ENCODE assay signal across 2 cellular contexts in the genomic region with DNA sequence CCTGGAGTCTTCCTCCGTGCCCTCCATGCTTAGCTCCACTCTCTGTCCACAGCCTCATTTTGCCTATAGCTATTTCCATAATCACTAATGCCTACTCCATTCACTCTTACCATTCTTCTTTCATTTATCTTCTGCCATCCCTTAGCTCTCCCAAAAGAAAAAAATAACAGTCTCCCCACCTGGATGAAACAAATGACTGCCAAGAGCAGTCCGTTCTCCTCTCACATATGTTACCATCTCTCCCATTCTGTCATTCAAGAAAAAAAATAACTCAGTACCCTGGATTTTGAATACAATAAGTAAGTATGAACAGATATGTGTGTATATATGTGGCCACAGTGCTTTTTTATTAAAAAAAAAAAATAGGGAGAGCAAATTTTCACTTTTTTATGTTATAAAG.
TF ChIP-seq lines count a peak whose summit lies in the region.

No MANE protein-coding gene starts in this region.

TF ChIP-seq in GM23338, 12 proteins besides CTCF, POLR2A, EP300 and RAD21 (continued from another document):
- TF ChIP-seq, protein P1, sequence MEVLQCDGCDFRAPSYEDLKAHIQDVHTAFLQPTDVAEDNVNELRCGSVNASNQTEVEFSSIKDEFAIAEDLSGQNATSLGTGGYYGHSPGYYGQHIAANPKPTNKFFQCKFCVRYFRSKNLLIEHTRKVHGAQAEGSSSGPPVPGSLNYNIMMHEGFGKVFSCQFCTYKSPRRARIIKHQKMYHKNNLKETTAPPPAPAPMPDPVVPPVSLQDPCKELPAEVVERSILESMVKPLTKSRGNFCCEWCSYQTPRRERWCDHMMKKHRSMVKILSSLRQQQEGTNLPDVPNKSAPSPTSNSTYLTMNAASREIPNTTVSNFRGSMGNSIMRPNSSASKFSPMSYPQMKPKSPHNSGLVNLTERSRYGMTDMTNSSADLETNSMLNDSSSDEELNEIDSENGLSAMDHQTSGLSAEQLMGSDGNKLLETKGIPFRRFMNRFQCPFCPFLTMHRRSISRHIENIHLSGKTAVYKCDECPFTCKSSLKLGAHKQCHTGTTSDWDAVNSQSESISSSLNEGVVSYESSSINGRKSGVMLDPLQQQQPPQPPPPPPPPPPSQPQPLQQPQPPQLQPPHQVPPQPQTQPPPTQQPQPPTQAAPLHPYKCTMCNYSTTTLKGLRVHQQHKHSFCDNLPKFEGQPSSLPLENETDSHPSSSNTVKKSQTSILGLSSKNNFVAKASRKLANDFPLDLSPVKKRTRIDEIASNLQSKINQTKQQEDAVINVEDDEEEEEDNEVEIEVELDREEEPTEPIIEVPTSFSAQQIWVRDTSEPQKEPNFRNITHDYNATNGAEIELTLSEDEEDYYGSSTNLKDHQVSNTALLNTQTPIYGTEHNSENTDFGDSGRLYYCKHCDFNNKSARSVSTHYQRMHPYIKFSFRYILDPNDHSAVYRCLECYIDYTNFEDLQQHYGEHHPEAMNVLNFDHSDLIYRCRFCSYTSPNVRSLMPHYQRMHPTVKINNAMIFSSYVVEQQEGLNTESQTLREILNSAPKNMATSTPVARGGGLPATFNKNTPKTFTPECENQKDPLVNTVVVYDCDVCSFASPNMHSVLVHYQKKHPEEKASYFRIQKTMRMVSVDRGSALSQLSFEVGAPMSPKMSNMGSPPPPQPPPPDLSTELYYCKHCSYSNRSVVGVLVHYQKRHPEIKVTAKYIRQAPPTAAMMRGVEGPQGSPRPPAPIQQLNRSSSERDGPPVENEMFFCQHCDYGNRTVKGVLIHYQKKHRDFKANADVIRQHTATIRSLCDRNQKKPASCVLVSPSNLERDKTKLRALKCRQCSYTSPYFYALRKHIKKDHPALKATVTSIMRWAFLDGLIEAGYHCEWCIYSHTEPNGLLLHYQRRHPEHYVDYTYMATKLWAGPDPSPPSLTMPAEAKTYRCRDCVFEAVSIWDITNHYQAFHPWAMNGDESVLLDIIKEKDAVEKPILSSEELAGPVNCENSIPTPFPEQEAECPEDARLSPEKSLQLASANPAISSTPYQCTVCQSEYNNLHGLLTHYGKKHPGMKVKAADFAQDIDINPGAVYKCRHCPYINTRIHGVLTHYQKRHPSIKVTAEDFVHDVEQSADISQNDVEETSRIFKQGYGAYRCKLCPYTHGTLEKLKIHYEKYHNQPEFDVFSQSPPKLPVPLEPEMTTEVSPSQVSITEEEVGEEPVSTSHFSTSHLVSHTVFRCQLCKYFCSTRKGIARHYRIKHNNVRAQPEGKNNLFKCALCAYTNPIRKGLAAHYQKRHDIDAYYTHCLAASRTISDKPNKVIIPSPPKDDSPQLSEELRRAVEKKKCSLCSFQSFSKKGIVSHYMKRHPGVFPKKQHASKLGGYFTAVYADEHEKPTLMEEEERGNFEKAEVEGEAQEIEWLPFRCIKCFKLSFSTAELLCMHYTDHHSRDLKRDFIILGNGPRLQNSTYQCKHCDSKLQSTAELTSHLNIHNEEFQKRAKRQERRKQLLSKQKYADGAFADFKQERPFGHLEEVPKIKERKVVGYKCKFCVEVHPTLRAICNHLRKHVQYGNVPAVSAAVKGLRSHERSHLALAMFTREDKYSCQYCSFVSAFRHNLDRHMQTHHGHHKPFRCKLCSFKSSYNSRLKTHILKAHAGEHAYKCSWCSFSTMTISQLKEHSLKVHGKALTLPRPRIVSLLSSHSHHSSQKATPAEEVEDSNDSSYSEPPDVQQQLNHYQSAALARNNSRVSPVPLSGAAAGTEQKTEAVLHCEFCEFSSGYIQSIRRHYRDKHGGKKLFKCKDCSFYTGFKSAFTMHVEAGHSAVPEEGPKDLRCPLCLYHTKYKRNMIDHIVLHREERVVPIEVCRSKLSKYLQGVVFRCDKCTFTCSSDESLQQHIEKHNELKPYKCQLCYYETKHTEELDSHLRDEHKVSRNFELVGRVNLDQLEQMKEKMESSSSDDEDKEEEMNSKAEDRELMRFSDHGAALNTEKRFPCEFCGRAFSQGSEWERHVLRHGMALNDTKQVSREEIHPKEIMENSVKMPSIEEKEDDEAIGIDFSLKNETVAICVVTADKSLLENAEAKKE (CRISPR knock-in tag; IDR thresholded peaks at IDR 0.05): no peak
- TF ChIP-seq EZH2 (IDR thresholded peaks at IDR 0.05; ENCODE audit: low read depth, unreplicated experiment) (no peak), ZNF331 (CRISPR knock-in tag; IDR thresholded peaks at IDR 0.05; ENCODE audit: low read depth) (no peak), STAT1 (IDR thresholded peaks at IDR 0.05; ENCODE audit: unreplicated experiment) (no peak)
- TF ChIP-seq, protein P2, sequence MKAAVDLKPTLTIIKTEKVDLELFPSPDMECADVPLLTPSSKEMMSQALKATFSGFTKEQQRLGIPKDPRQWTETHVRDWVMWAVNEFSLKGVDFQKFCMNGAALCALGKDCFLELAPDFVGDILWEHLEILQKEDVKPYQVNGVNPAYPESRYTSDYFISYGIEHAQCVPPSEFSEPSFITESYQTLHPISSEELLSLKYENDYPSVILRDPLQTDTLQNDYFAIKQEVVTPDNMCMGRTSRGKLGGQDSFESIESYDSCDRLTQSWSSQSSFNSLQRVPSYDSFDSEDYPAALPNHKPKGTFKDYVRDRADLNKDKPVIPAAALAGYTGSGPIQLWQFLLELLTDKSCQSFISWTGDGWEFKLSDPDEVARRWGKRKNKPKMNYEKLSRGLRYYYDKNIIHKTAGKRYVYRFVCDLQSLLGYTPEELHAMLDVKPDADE (IDR thresholded peaks at IDR 0.05): no peak

TF ChIP-seq in WTC11, 78 proteins besides CTCF, POLR2A, EP300 and RAD21 (continued from another document):
- TF ChIP-seq, protein P3, sequence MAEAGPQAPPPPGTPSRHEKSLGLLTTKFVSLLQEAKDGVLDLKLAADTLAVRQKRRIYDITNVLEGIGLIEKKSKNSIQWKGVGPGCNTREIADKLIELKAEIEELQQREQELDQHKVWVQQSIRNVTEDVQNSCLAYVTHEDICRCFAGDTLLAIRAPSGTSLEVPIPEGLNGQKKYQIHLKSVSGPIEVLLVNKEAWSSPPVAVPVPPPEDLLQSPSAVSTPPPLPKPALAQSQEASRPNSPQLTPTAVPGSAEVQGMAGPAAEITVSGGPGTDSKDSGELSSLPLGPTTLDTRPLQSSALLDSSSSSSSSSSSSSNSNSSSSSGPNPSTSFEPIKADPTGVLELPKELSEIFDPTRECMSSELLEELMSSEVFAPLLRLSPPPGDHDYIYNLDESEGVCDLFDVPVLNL (CRISPR knock-in tag; IDR thresholded peaks at IDR 0.05; ENCODE audit: borderline replicate concordance, low read depth): no peak
- TF ChIP-seq NR1H2 (CRISPR knock-in tag; IDR thresholded peaks at IDR 0.05) (no peak), ZNF138 (CRISPR knock-in tag; conservative IDR thresholded peaks at IDR 0.05) (no peak), GTF2I (CRISPR knock-in tag; conservative IDR thresholded peaks at IDR 0.05) (no peak), ZNF317 (CRISPR knock-in tag; IDR thresholded peaks at IDR 0.05; ENCODE audit: borderline replicate concordance, low read depth) (no peak), ETV6 (CRISPR knock-in tag; IDR thresholded peaks at IDR 0.05) (no peak)
- TF ChIP-seq, protein P4, sequence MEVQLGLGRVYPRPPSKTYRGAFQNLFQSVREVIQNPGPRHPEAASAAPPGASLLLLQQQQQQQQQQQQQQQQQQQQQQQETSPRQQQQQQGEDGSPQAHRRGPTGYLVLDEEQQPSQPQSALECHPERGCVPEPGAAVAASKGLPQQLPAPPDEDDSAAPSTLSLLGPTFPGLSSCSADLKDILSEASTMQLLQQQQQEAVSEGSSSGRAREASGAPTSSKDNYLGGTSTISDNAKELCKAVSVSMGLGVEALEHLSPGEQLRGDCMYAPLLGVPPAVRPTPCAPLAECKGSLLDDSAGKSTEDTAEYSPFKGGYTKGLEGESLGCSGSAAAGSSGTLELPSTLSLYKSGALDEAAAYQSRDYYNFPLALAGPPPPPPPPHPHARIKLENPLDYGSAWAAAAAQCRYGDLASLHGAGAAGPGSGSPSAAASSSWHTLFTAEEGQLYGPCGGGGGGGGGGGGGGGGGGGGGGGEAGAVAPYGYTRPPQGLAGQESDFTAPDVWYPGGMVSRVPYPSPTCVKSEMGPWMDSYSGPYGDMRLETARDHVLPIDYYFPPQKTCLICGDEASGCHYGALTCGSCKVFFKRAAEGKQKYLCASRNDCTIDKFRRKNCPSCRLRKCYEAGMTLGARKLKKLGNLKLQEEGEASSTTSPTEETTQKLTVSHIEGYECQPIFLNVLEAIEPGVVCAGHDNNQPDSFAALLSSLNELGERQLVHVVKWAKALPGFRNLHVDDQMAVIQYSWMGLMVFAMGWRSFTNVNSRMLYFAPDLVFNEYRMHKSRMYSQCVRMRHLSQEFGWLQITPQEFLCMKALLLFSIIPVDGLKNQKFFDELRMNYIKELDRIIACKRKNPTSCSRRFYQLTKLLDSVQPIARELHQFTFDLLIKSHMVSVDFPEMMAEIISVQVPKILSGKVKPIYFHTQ (CRISPR knock-in tag; IDR thresholded peaks at IDR 0.05): no peak
